8 cellular contexts compared by ENCODE assay signal in genomic region chr11:94876645-94877445, GRCh38.
DNase-seq lines count a peak whose midpoint lies in the region; ATAC-seq and TF ChIP-seq lines count a peak whose summit lies in the region.

No MANE protein-coding gene starts in this region.

- no peak for TF ChIP-seq CTCF in HL-60 (IDR thresholded peaks at IDR 0.05; ENCODE audit: insufficient read depth, low read length)
- TF ChIP-seq CTCF in dorsolateral prefrontal cortex (IDR thresholded peaks at IDR 0.05 in 54 of 56, conservative IDR thresholded peaks at IDR 0.05 in 2 of 56; ENCODE audit: low read depth in 1 of 56, partially characterized antibody in 56 of 56) = peak in 16 of 56 donors; percentile 6 to 33 (median 20)

- DNase-seq in COLO668 (lab: John Stamatoyannopoulos, UW; ENCODE audit: unreplicated experiment) = peak; percentile 3
- DNase-seq in HL-60 (ENCODE audit: low read depth in 1 of 2, low spot score in 1 of 2) = peak; percentile 37 to 67
- DNase-seq in dorsolateral prefrontal cortex = peak in 8 of 10 donors; percentile 62 to 82 (median 70)
- peak; percentile 78 to 95 for DNase-seq in lung microvascular endothelial cell (ENCODE audit: low read depth in 2 of 2)
- peak; percentile 23 to 35 for DNase-seq in stimulated activated CD8-positive, alpha-beta memory T cell treated with anti-CD3 and anti-CD28 coated beads, Interleukin-15, amount 100 ng/mL, for 4 hours (ENCODE audit: low read depth in 2 of 2)
- DNase-seq in SK-N-DZ (ENCODE audit: low spot score) = no peak

- intact Hi-C loops in dorsolateral prefrontal cortex (cut with DNase I) = no loop called here

- H3K4me3 ChIP-seq in HL-60 (replicated peaks; ENCODE audit: insufficient read depth, low read length) = no peak overlapping the region
- H3K4me3 ChIP-seq in dorsolateral prefrontal cortex = no peak overlapping the region

- ATAC-seq in GM21381 (IDR thresholded peaks at IDR 0.05; ENCODE audit: unreplicated experiment) = peak; percentile 94
- peak; percentile 83 to 84 for ATAC-seq in activated CD4-positive, CD25-positive, alpha-beta regulatory T cell treated with anti-CD3 and anti-CD28 coated beads, Interleukin-2, amount 50 U/mL, for 24 hours

- H3K27ac ChIP-seq in HL-60 (replicated peaks) (no peak overlapping the region), dorsolateral prefrontal cortex (peak overlapping the region in 43 of 59 donors; percentile 1 to 84 (median 54))

- H3K27me3 ChIP-seq in HL-60 (ENCODE audit: insufficient read depth, poor library complexity, severe bottlenecking) (no peaks in the 10 kb centered on the region), dorsolateral prefrontal cortex (no peaks in the 10 kb centered on the region)
